ENCODE assay signal across 9 cellular contexts in the genomic region with DNA sequence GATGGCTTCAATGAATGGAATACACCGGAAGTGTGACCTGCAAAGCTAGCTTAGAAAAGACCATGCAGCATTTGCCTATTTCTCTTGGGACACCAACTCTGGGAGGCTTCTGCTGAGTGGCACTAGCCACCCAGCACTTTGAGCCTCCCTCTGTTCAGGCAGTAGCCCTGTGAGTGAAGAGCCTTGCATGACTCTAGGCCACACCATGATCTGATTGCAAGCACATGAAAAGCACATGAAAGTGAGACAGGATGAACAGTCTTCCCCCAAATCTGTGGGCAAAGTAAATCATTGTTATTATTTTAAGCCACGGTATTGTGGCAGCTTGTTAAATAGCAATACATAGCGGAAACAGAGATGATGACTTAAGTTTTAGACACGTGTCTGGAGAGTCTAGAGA. TPM values are rescaled to one million over a fixed set of nuclear protein-coding genes. Genes with fewer than 3 reads are reported as not detected.
A peak's percentile ranks its signal among the peaks of the same experiment; 100 is the strongest.
DNase-seq lines count a peak whose midpoint lies in the region; ATAC-seq and TF ChIP-seq lines count a peak whose summit lies in the region.
"Had no signal": no experiment of that assay in that cellular context is flagged by ENCODE, and none has a peak within 500 bp of the region (broad histone marks: within the 10 kb centered on the region; RNA-seq: fewer than 3 reads in every experiment).

No MANE protein-coding gene starts in this region.

- H3K36me3 Mint-ChIP-seq in CD8-positive, alpha-beta memory T cell, result peaks cover 5 to 33% (median 10%) of the 10 kb centered on the region in 3 donors
- peaks cover 37% of the 10 kb centered on the region for H3K36me3 Mint-ChIP-seq in activated naive CD4-positive, alpha-beta T cell treated with anti-CD3 and anti-CD28 coated beads, Interleukin-2, amount 10 ng/mL, durations not matched to agents 7 days and 5 days
- peaks cover 3 to 15% of the 10 kb centered on the region in 2 donors for H3K36me3 Mint-ChIP-seq in CD14-positive monocyte

- CTCF ChIA-PET in CD8-positive, alpha-beta memory T cell (lab: Charles Lee), result interaction anchor here (0.9 to 5.2 kb wide), 6 partner anchors 17 to 60 kb away, joined by 3 to 22 read pairs (median 10); no protein-coding TSS in a partner anchor
- CTCF ChIA-PET in activated naive CD4-positive, alpha-beta T cell treated with anti-CD3 and anti-CD28 coated beads, Interleukin-2, amount 10 ng/mL, durations not matched to agents 7 days and 5 days (lab: Charles Lee), result interaction anchor here (1.5 to 4.7 kb wide), 3 partner anchors 15 to 102 kb away, joined by 3 to 48 read pairs (median 33); no protein-coding TSS in a partner anchor

- POLR2A ChIA-PET in CD8-positive, alpha-beta memory T cell (lab: Charles Lee), result interaction anchor here (0.6 to 2.4 kb wide), 6 partner anchors 25 to 139 kb away, joined by 3 to 11 read pairs (median 3); no protein-coding TSS in a partner anchor

- peaks cover 5% of the 10 kb centered on the region for H3K36me3 ChIP-seq in CD8-positive, alpha-beta memory T cell (ENCODE audit: insufficient read depth, low read length)
- no peaks in the 10 kb centered on the region for H3K36me3 ChIP-seq in SJCRH30
- no peaks in the 10 kb centered on the region for H3K36me3 ChIP-seq in prostate gland

- H3K9me3 Mint-ChIP-seq in CD8-positive, alpha-beta memory T cell, result no peaks in the 10 kb centered on the region
- no peaks in the 10 kb centered on the region for H3K9me3 Mint-ChIP-seq in activated naive CD4-positive, alpha-beta T cell treated with anti-CD3 and anti-CD28 coated beads, Interleukin-2, amount 10 ng/mL, durations not matched to agents 7 days and 5 days
- no peaks in the 10 kb centered on the region for H3K9me3 Mint-ChIP-seq in CD14-positive monocyte

- peak overlapping the region; percentile 88 for H3K4me3 ChIP-seq in CD8-positive, alpha-beta memory T cell (ENCODE audit: low read length)
- H3K4me3 ChIP-seq in SJCRH30, result no peak overlapping the region
- no peak overlapping the region for H3K4me3 ChIP-seq in prostate gland

- ATAC-seq in GM19043 (IDR thresholded peaks at IDR 0.05; ENCODE audit: low read depth, unreplicated experiment) (peak; percentile 53), HG03378 (IDR thresholded peaks at IDR 0.05; ENCODE audit: unreplicated experiment) (peak; percentile 38), GM18868 (IDR thresholded peaks at IDR 0.05; ENCODE audit: unreplicated experiment) (no peak)

- no peaks in the 10 kb centered on the region for H3K9me3 ChIP-seq in CD8-positive, alpha-beta memory T cell (ENCODE audit: low read length)
- H3K9me3 ChIP-seq in SJCRH30 (replicated peaks) (no peaks in the 10 kb centered on the region), prostate gland (no peaks in the 10 kb centered on the region)

- H3K27me3 ChIP-seq in CD8-positive, alpha-beta memory T cell (ENCODE audit: insufficient read depth, low read length, poor library complexity, severe bottlenecking), result no peaks in the 10 kb centered on the region
- H3K27me3 ChIP-seq in SJCRH30 (0 out of 2 replicates have a peak, but pooled peaks cover 3% of the 10 kb centered on the region), prostate gland (replicated peaks; ENCODE audit: insufficient read depth) (no peaks in the 10 kb centered on the region)

- H3K27me3 Mint-ChIP-seq in CD8-positive, alpha-beta memory T cell, result no peaks in the 10 kb centered on the region
- H3K27me3 Mint-ChIP-seq in activated naive CD4-positive, alpha-beta T cell treated with anti-CD3 and anti-CD28 coated beads, Interleukin-2, amount 10 ng/mL, durations not matched to agents 7 days and 5 days, result no peaks in the 10 kb centered on the region
- no peaks in the 10 kb centered on the region for H3K27me3 Mint-ChIP-seq in CD14-positive monocyte (ENCODE audit: low read depth in 3 of 3)

- 76% methylated on average over 4 of the region's 4 CpGs for WGBS in prostate gland

- peak in 3 of 5 donors; percentile 35 to 66 (median 48) for DNase-seq in CD8-positive, alpha-beta memory T cell
- peak; percentile 52 for DNase-seq in activated naive CD4-positive, alpha-beta T cell treated with anti-CD3 and anti-CD28 coated beads, Interleukin-2, amount 10 ng/mL, durations not matched to agents 7 days and 5 days
- DNase-seq in SJCRH30 (no peak), prostate gland (ENCODE audit: low spot score) (no peak), CD14-positive monocyte (ENCODE audit: low spot score) (no peak)
- DNase-seq: erythroblast had no signal

- no peak for TF ChIP-seq POLR2A in prostate gland (IDR thresholded peaks at IDR 0.05)

- TF ChIP-seq CTCF in prostate gland (IDR thresholded peaks at IDR 0.05) (no peak), CD14-positive monocyte (IDR thresholded peaks at IDR 0.05) (no peak)

- no peak overlapping the region for H3K27ac Mint-ChIP-seq in CD8-positive, alpha-beta memory T cell
- no peak overlapping the region for H3K27ac Mint-ChIP-seq in activated naive CD4-positive, alpha-beta T cell treated with anti-CD3 and anti-CD28 coated beads, Interleukin-2, amount 10 ng/mL, durations not matched to agents 7 days and 5 days
- H3K27ac Mint-ChIP-seq in CD14-positive monocyte, result no peak overlapping the region

- no peak overlapping the region for H3K4me3 Mint-ChIP-seq in CD8-positive, alpha-beta memory T cell
- no peak overlapping the region for H3K4me3 Mint-ChIP-seq in activated naive CD4-positive, alpha-beta T cell treated with anti-CD3 and anti-CD28 coated beads, Interleukin-2, amount 10 ng/mL, durations not matched to agents 7 days and 5 days
- H3K4me3 Mint-ChIP-seq in CD14-positive monocyte, result no peak overlapping the region

- intact Hi-C loops in prostate gland (cut with DNase I), result no loop called here
- intact Hi-C loops in CD14-positive monocyte (cut with micrococcal nuclease), result loop anchor here in 1 of 2 donors (5.0 to 10.0 kb wide), 2 partner anchors 33 to 86 kb away; a partner anchor contains a TSS

- peaks cover 22 to 49% (median 23%) of the 10 kb centered on the region in 3 donors for H3K4me1 Mint-ChIP-seq in CD8-positive, alpha-beta memory T cell
- H3K4me1 Mint-ChIP-seq in activated naive CD4-positive, alpha-beta T cell treated with anti-CD3 and anti-CD28 coated beads, Interleukin-2, amount 10 ng/mL, durations not matched to agents 7 days and 5 days, result peaks cover 18% of the 10 kb centered on the region
- H3K4me1 Mint-ChIP-seq in CD14-positive monocyte, result peaks cover 18% of the 10 kb centered on the region

- H3K4me1 ChIP-seq in CD8-positive, alpha-beta memory T cell (ENCODE audit: insufficient read depth, low read length), result peaks cover 82% of the 10 kb centered on the region
- H3K4me1 ChIP-seq in SJCRH30, result no peaks in the 10 kb centered on the region
- H3K4me1 ChIP-seq in prostate gland (replicated peaks), result no peaks in the 10 kb centered on the region

- peak overlapping the region; percentile 56 for H3K27ac ChIP-seq in CD8-positive, alpha-beta memory T cell (ENCODE audit: low read depth, low read length)
- H3K27ac ChIP-seq in SJCRH30 (no peak overlapping the region), prostate gland (no peak overlapping the region)

RNA-seq across cellular contexts. Expression of a gene that starts 2.8 kb away (rescaled TPM):
- total RNA-seq in CD8-positive, alpha-beta memory T cell, result 100 to 1,000 TPM; 224 to 234 TPM
- polyA plus RNA-seq in CD8-positive, alpha-beta memory T cell, result 250 TPM
- not detected in 2 replicates for total RNA-seq in SJCRH30 (2014; rRNA removed; shearing (Covaris generic))
- total RNA-seq in prostate gland, result 1 to 10 TPM; 3.0 to 4.7 TPM
- 100 to 1,000 TPM; 356 to 363 TPM for polyA plus RNA-seq in CD14-positive monocyte

RNA-seq across cellular contexts. Expression of a gene that starts 30.2 kb away (rescaled TPM):
- 10 to 100 TPM; 79.5 to 97.4 TPM for total RNA-seq in CD8-positive, alpha-beta memory T cell
- polyA plus RNA-seq in CD8-positive, alpha-beta memory T cell, result 165 TPM
- total RNA-seq in SJCRH30 (2014; rRNA removed; shearing (Covaris generic)), result not detected in 2 replicates
- total RNA-seq in prostate gland, result under 1 TPM; 0.14 to 0.51 TPM
- 10 to 100 TPM; 15.8 to 16.0 TPM for polyA plus RNA-seq in CD14-positive monocyte

Comparison
In these comparisons a context has a peak if more than half of its experiments do, and no peak if none do; other contexts are left out.
1. DNase-seq: peak in CD8-positive, alpha-beta memory T cell (3 of 5) and activated naive CD4-positive, alpha-beta T cell treated with anti-CD3 and anti-CD28 coated beads, Interleukin-2, amount 10 ng/mL, durations not matched to agents 7 days and 5 days (single experiment); none in SJCRH30 (0 of 2), prostate gland (single experiment) and CD14-positive monocyte (single experiment).
2. RNA of a gene that starts 2.8 kb away (total RNA-seq): 224 to 234 TPM in CD8-positive, alpha-beta memory T cell; 3.0 to 4.7 TPM in prostate gland and not detected in SJCRH30; every median in the first group is over 10 times any median in the second.
3. RNA of a gene that starts 30.2 kb away (total RNA-seq): 79.5 to 97.4 TPM in CD8-positive, alpha-beta memory T cell; 0.14 to 0.51 TPM in prostate gland and not detected in SJCRH30; every median in the first group is over 10 times any median in the second.